In genomic region chr11:44397586-44398178, GRCh38 we compare ENCODE assay signal across 15 cellular contexts.
DNase-seq lines count a peak whose midpoint lies in the region; ATAC-seq and TF ChIP-seq lines count a peak whose summit lies in the region.
"Had no signal": no experiment of that assay in that cellular context is flagged by ENCODE, and none has a peak within 500 bp of the region (broad histone marks: within the 10 kb centered on the region; RNA-seq: fewer than 3 reads in every experiment).

No MANE protein-coding gene starts in this region.

- H3K9me3 Mint-ChIP-seq in GM23338 (no peaks in the 10 kb centered on the region), neural progenitor cell (peaks cover 16% of the 10 kb centered on the region)
- H3K9me3 Mint-ChIP-seq: HFFc6 had no signal

- H3K4me1 ChIP-seq in right atrium auricular region (no peaks in the 10 kb centered on the region), GM23338 (ENCODE audit: insufficient read depth) (no peaks in the 10 kb centered on the region), RWPE2 (ENCODE audit: insufficient read depth, poor library complexity, severe bottlenecking) (no peaks in the 10 kb centered on the region), neural progenitor cell (no peaks in the 10 kb centered on the region)
- H3K4me1 ChIP-seq: HAP-1 had no signal

- H3K9me3 ChIP-seq in right atrium auricular region, result no peaks in the 10 kb centered on the region
- no peaks in the 10 kb centered on the region for H3K9me3 ChIP-seq in RWPE2 (ENCODE audit: severe bottlenecking)
- no peaks in the 10 kb centered on the region for H3K9me3 ChIP-seq in neural progenitor cell (ENCODE audit: low read depth)
- H3K9me3 ChIP-seq: HAP-1 had no signal

- ATAC-seq in GM23338 (no peak), RWPE2 (ENCODE audit: low read depth) (no peak), GM18505 (IDR thresholded peaks at IDR 0.05; ENCODE audit: unreplicated experiment) (no peak)
- ATAC-seq: GM12878 had no signal

- H2AFZ ChIP-seq in GM23338 (0 out of 2 replicates have a peak overlapping the region, but pooled peaks have one; percentile 32), neural progenitor cell (replicated peaks) (peak overlapping the region; percentile 68)
- H2AFZ ChIP-seq: GM23248 had no signal

- DNase-seq in cardiac septum (ENCODE audit: low spot score) (peak; percentile 41), right atrium auricular region (ENCODE audit: low spot score) (no peak), GM23338 (ENCODE audit: low spot score) (no peak), RWPE2 (ENCODE audit: low spot score) (peak; percentile 5), neural progenitor cell (ENCODE audit: low spot score) (no peak), cerebellar nuclear complex (lab: John Stamatoyannopoulos, UW) (no peak), anterior cingulate cortex (lab: John Stamatoyannopoulos, UW) (no peak)
- DNase-seq: CD4-positive, alpha-beta memory T cell; DMS79; GM23248; HFFc6 had no signal

- H4K20me1 ChIP-seq in GM23338 (replicated peaks; ENCODE audit: insufficient read depth) (no peaks in the 10 kb centered on the region), neural progenitor cell (ENCODE audit: low read depth) (no peaks in the 10 kb centered on the region)

- no peak overlapping the region for H3K4me3 ChIP-seq in right atrium auricular region
- H3K4me3 ChIP-seq in GM23338, result no peak overlapping the region
- H3K4me3 ChIP-seq in RWPE2 (ENCODE audit: severe bottlenecking), result no peak overlapping the region
- no peak overlapping the region for H3K4me3 ChIP-seq in neural progenitor cell
- H3K4me3 ChIP-seq: GM12878, GM23248, HAP-1 had no signal

- intact Hi-C loops in cardiac septum (cut with DNase I), result no loop called here

- H3K36me3 Mint-ChIP-seq in GM23338 (ENCODE audit: low read depth) (no peaks in the 10 kb centered on the region), neural progenitor cell (no peaks in the 10 kb centered on the region)
- H3K36me3 Mint-ChIP-seq: CD4-positive, alpha-beta memory T cell had no signal

- H3K27me3 ChIP-seq in right atrium auricular region, result no peaks in the 10 kb centered on the region
- no peaks in the 10 kb centered on the region for H3K27me3 ChIP-seq in GM23338 (ENCODE audit: insufficient read depth)
- no peaks in the 10 kb centered on the region for H3K27me3 ChIP-seq in RWPE2 (ENCODE audit: insufficient read depth, poor library complexity, severe bottlenecking)
- H3K27me3 ChIP-seq in neural progenitor cell, result no peaks in the 10 kb centered on the region

- H3F3A ChIP-seq in GM23338 (replicated peaks; ENCODE audit: low read depth) (no peaks in the 10 kb centered on the region), neural progenitor cell (ENCODE audit: low read depth) (no peaks in the 10 kb centered on the region)

- peaks cover 10% of the 10 kb centered on the region for H3K27me3 Mint-ChIP-seq in GM23338 (ENCODE audit: insufficient read depth, low read depth, poor library complexity)
- peaks cover 4% of the 10 kb centered on the region for H3K27me3 Mint-ChIP-seq in neural progenitor cell (ENCODE audit: insufficient read depth, low read depth)

- H3K36me3 ChIP-seq in right atrium auricular region, result no peaks in the 10 kb centered on the region
- no peaks in the 10 kb centered on the region for H3K36me3 ChIP-seq in GM23338 (ENCODE audit: insufficient read depth)
- H3K36me3 ChIP-seq in RWPE2 (ENCODE audit: low read depth), result no peaks in the 10 kb centered on the region
- no peaks in the 10 kb centered on the region for H3K36me3 ChIP-seq in neural progenitor cell
- H3K36me3 ChIP-seq: HAP-1 had no signal

- H3K4me2 ChIP-seq in GM23338 (no peak overlapping the region), neural progenitor cell (no peak overlapping the region)

- H3K4me3 Mint-ChIP-seq in GM23338, result no peak overlapping the region
- H3K4me3 Mint-ChIP-seq in neural progenitor cell, result no peak overlapping the region
- H3K4me3 Mint-ChIP-seq: CD4-positive, alpha-beta memory T cell; HFFc6 had no signal

- no peak for TF ChIP-seq POLR2A in GM18505 (IDR thresholded peaks at IDR 0.05; ENCODE audit: borderline replicate concordance, extremely low read depth, insufficient read depth, insufficient read length)

- H3K4me1 Mint-ChIP-seq in GM23338 (peaks cover 3% of the 10 kb centered on the region), neural progenitor cell (peaks cover 4% of the 10 kb centered on the region)

- 0 out of 2 replicates have a peak, but pooled peaks cover 7% of the 10 kb centered on the region for H3K9me2 ChIP-seq in GM23338 (ENCODE audit: insufficient read depth)

- no peak overlapping the region for H3K9ac ChIP-seq in neural progenitor cell
- H3K9ac ChIP-seq: GM23248 had no signal

- no peak for TF ChIP-seq CTCF in right atrium auricular region (IDR thresholded peaks at IDR 0.05)
- TF ChIP-seq CTCF in GM23338 (conservative IDR thresholded peaks at IDR 0.05; ENCODE audit: low read depth in 2 of 2), result no peak
- no peak for TF ChIP-seq CTCF in RWPE2 (IDR thresholded peaks at IDR 0.05; ENCODE audit: poor library complexity, severe bottlenecking)
- TF ChIP-seq CTCF in neural progenitor cell (IDR thresholded peaks at IDR 0.05), result no peak

- H3K27ac Mint-ChIP-seq in GM23338 (no peak overlapping the region), neural progenitor cell (peak overlapping the region; percentile 78)
- H3K27ac Mint-ChIP-seq: CD4-positive, alpha-beta memory T cell; HFFc6 had no signal

- H3K27ac ChIP-seq in right atrium auricular region, result no peak overlapping the region
- no peak overlapping the region for H3K27ac ChIP-seq in GM23338 (ENCODE audit: low read depth)
- H3K27ac ChIP-seq in RWPE2 (ENCODE audit: poor library complexity, severe bottlenecking), result no peak overlapping the region
- H3K27ac ChIP-seq in neural progenitor cell, result no peak overlapping the region
- H3K27ac ChIP-seq: C4-2B, GM23248 had no signal

- H3K79me2 ChIP-seq in GM23338 (replicated peaks; ENCODE audit: insufficient read depth), result no peaks in the 10 kb centered on the region
- H3K79me2 ChIP-seq in neural progenitor cell (ENCODE audit: low read depth), result no peaks in the 10 kb centered on the region

TF ChIP-seq in GM23338, 12 proteins besides CTCF, POLR2A, EP300 and RAD21:
- no peak for TF ChIP-seq EZH2 (IDR thresholded peaks at IDR 0.05; ENCODE audit: low read depth, unreplicated experiment)
- TF ChIP-seq EZH2phosphoT487 (IDR thresholded peaks at IDR 0.05; ENCODE audit: unreplicated experiment), result no peak
- no peak for TF ChIP-seq JUNB (IDR thresholded peaks at IDR 0.05; ENCODE audit: unreplicated experiment)
- no peak for TF ChIP-seq CREB1 (CRISPR knock-in tag; IDR thresholded peaks at IDR 0.05; ENCODE audit: low read depth)
- no peak for TF ChIP-seq REST (IDR thresholded peaks at IDR 0.05; ENCODE audit: unreplicated experiment)
- no peak for TF ChIP-seq STAT1 (IDR thresholded peaks at IDR 0.05; ENCODE audit: unreplicated experiment)
- no peak for TF ChIP-seq ZNF114 (CRISPR knock-in tag; IDR thresholded peaks at IDR 0.05)
- TF ChIP-seq NANOG (IDR thresholded peaks at IDR 0.05; ENCODE audit: borderline replicate concordance), result no peak
- no peak for TF ChIP-seq ETS1 (IDR thresholded peaks at IDR 0.05)

Comparison
In these comparisons a context has a peak if more than half of its experiments do, and no peak if none do; other contexts are left out.
1. DNase-seq: peak in cardiac septum (single experiment) and RWPE2 (single experiment); none in right atrium auricular region (single experiment), GM23338 (single experiment), neural progenitor cell (single experiment), cerebellar nuclear complex (0 of 2) and anterior cingulate cortex (0 of 58).